In genomic region chr6:137412562-137412961, GRCh38 we compare ENCODE assay signal across 26 cellular contexts.
"Had no signal": no experiment of that assay in that cellular context is flagged by ENCODE, and none has a peak within 500 bp of the region (broad histone marks: within the 10 kb centered on the region; RNA-seq: fewer than 3 reads in every experiment).

No MANE protein-coding gene starts in this region.

- DNase-seq: dorsolateral prefrontal cortex; effector CD4-positive, alpha-beta T cell; gastrocnemius medialis; head of caudate nucleus; mesenchymal stem cell; mucosa of descending colon; naive thymus-derived CD4-positive, alpha-beta T cell; small intestine; stimulated activated CD4-positive, alpha-beta T cell treated with anti-CD3 and anti-CD28 coated beads, Interleukin-15, amount 100 ng/mL, for 24 hours; stimulated activated CD4-positive, alpha-beta T cell treated with anti-CD3 and anti-CD28 coated beads, Interleukin-2, amount 100 ng/mL, for 48 hours; stimulated activated naive B cell treated with anti-CD40 and anti-IgM and Interleukin-4, amounts not matched to agents 10 μg/mL and 1 μg/mL and 100 μg/mL, for 72 hours; upper lobe of left lung had no signal

- H3K27ac Mint-ChIP-seq: mesothelial cell of epicardium; naive thymus-derived CD4-positive, alpha-beta T cell; nephron; neural progenitor cell; progenitor cell of endocrine pancreas; stimulated activated naive B cell treated with anti-CD40 and anti-IgM and Interleukin-4, amounts not matched to agents 10 μg/mL and 1 μg/mL and 100 μg/mL, for 72 hours; stimulated activated naive CD8-positive, alpha-beta T cell treated with anti-CD3 and anti-CD28 coated beads, Interleukin-15, Interleukin-2, amounts not matched to agents 100 ng/mL and 50 ng/mL, for 24 hours had no signal

- ATAC-seq: esophagus mucosa; gastrocnemius medialis; mucosa of descending colon; naive thymus-derived CD4-positive, alpha-beta T cell; stimulated activated naive B cell treated with anti-CD40 and anti-IgM and Interleukin-4, amounts not matched to agents 10 μg/mL and 1 μg/mL and 100 μg/mL, for 72 hours had no signal

- H3K9ac ChIP-seq: neural progenitor cell, parathyroid adenoma had no signal

- H3K4me3 ChIP-seq: dorsolateral prefrontal cortex, gastrocnemius medialis, mucosa of descending colon, neural progenitor cell, right lobe of liver, thoracic aorta, tibial nerve, upper lobe of left lung had no signal

- H3K9me3 ChIP-seq: gastrocnemius medialis, mucosa of descending colon, right lobe of liver, thoracic aorta, tibial nerve, upper lobe of left lung had no signal

- FAIRE-seq: colon, keratinocyte, small intestine, urothelium cell line had no signal

- H3K36me3 ChIP-seq: gastrocnemius medialis, neural progenitor cell, right lobe of liver, thoracic aorta, tibial nerve, upper lobe of left lung had no signal

- H2AFZ ChIP-seq: neural progenitor cell, parathyroid adenoma had no signal

- H3K79me2 ChIP-seq: parathyroid adenoma had no signal

- H3K4me3 Mint-ChIP-seq: mesothelial cell of epicardium; naive thymus-derived CD4-positive, alpha-beta T cell; nephron; neural progenitor cell; stimulated activated naive B cell treated with anti-CD40 and anti-IgM and Interleukin-4, amounts not matched to agents 10 μg/mL and 1 μg/mL and 100 μg/mL, for 72 hours; stimulated activated naive CD8-positive, alpha-beta T cell treated with anti-CD3 and anti-CD28 coated beads, Interleukin-15, Interleukin-2, amounts not matched to agents 100 ng/mL and 50 ng/mL, for 24 hours had no signal

- H3K27me3 ChIP-seq: gastrocnemius medialis, right lobe of liver, tibial nerve, upper lobe of left lung had no signal

- H3K36me3 Mint-ChIP-seq: mesothelial cell of epicardium; neural progenitor cell; stimulated activated naive B cell treated with anti-CD40 and anti-IgM and Interleukin-4, amounts not matched to agents 10 μg/mL and 1 μg/mL and 100 μg/mL, for 72 hours had no signal

- H3K27ac ChIP-seq: dorsolateral prefrontal cortex, epithelial cell of prostate, gastrocnemius medialis, neural progenitor cell, parathyroid adenoma, right lobe of liver, thoracic aorta, tibial nerve, upper lobe of left lung had no signal

- H3K4me1 ChIP-seq: parathyroid adenoma had no signal
